ENCODE assay signal across 1 cellular context in genomic region chr16:30141750-30142149, GRCh38.
TF ChIP-seq lines count a peak whose summit lies in the region.

No MANE protein-coding gene starts in this region.

TF ChIP-seq in K562, 482 proteins besides CTCF, POLR2A, EP300 and RAD21:
- TF ChIP-seq ZNF57 (CRISPR knock-in tag; IDR thresholded peaks at IDR 0.05) (no peak), HCFC1 (IDR thresholded peaks at IDR 0.05; ENCODE audit: low read depth, low read length) (no peak), RNF219 (CRISPR knock-in tag; IDR thresholded peaks at IDR 0.05) (no peak), HDAC2 (IDR thresholded peaks at IDR 0.05) (no peak), NR1H2 (CRISPR knock-in tag; IDR thresholded peaks at IDR 0.05) (no peak), ZNF449 (CRISPR knock-in tag; IDR thresholded peaks at IDR 0.05) (no peak), ZBTB9 (CRISPR knock-in tag; IDR thresholded peaks at IDR 0.05) (no peak)
